20 cellular contexts compared by ENCODE assay signal in genomic region chr7:1890289-1891235, GRCh38.
DNase-seq lines count a peak whose midpoint lies in the region; ATAC-seq and TF ChIP-seq lines count a peak whose summit lies in the region.
"Had no signal": no experiment of that assay in that cellular context is flagged by ENCODE, and none has a peak within 500 bp of the region (broad histone marks: within the 10 kb centered on the region; RNA-seq: fewer than 3 reads in every experiment).

No MANE protein-coding gene starts in this region.

- H3K36me3 Mint-ChIP-seq in T-helper 1 cell treated with Interleukin-12 subunit alpha and Interleukin-12 subunit beta and Interleukin-4 antibody, amounts not matched to agents 30 μg/mL and 1 μg/mL, for 36 hours (ENCODE audit: low read depth) = peaks cover 22% of the 10 kb centered on the region
- H3K36me3 Mint-ChIP-seq in activated naive CD8-positive, alpha-beta T cell treated with anti-CD3 and anti-CD28 coated beads, Interleukin-2, amount 50 U/mL, for 24 hours (ENCODE audit: low read depth) = peaks cover 16% of the 10 kb centered on the region
- no peaks in the 10 kb centered on the region for H3K36me3 Mint-ChIP-seq in natural killer cell

- ATAC-seq in DND-41 (ENCODE audit: insufficient read depth, low read depth) (no peak), natural killer cell (no peak), HG03469 (IDR thresholded peaks at IDR 0.05; ENCODE audit: unreplicated experiment) (no peak)
- no peak for ATAC-seq in activated naive CD8-positive, alpha-beta T cell treated with anti-CD3 and anti-CD28 coated beads, Interleukin-2, amount 50 U/mL, for 24 hours
- ATAC-seq: body of pancreas, heart left ventricle had no signal

- peaks cover 6% of the 10 kb centered on the region for H3K4me1 Mint-ChIP-seq in T-helper 1 cell treated with Interleukin-12 subunit alpha and Interleukin-12 subunit beta and Interleukin-4 antibody, amounts not matched to agents 30 μg/mL and 1 μg/mL, for 36 hours (ENCODE audit: low read depth)
- peaks cover 3% of the 10 kb centered on the region for H3K4me1 Mint-ChIP-seq in activated naive CD8-positive, alpha-beta T cell treated with anti-CD3 and anti-CD28 coated beads, Interleukin-2, amount 50 U/mL, for 24 hours
- H3K4me1 Mint-ChIP-seq in natural killer cell = peaks cover 21 to 26% of the 10 kb centered on the region in 2 donors

- H3K4me3 ChIP-seq in DND-41 (ENCODE audit: low read depth in 1 of 2, low read length in 2 of 2) (no peak overlapping the region), BE2C (ENCODE audit: low read depth, low read length) (no peak overlapping the region)
- H3K4me3 ChIP-seq: body of pancreas, heart left ventricle, left ventricle myocardium inferior, upper lobe of left lung had no signal

- no peak overlapping the region for H3K4me3 Mint-ChIP-seq in T-helper 1 cell treated with Interleukin-12 subunit alpha and Interleukin-12 subunit beta and Interleukin-4 antibody, amounts not matched to agents 30 μg/mL and 1 μg/mL, for 36 hours
- no peak overlapping the region for H3K4me3 Mint-ChIP-seq in activated naive CD8-positive, alpha-beta T cell treated with anti-CD3 and anti-CD28 coated beads, Interleukin-2, amount 50 U/mL, for 24 hours
- peak overlapping the region; percentile 53 for H3K4me3 Mint-ChIP-seq in natural killer cell

- peak overlapping the region; percentile 37; the same call in 1 of the 2 replicates for H3K27ac ChIP-seq in DND-41 (ENCODE audit: low read length)
- H3K27ac ChIP-seq: body of pancreas, heart left ventricle, left ventricle myocardium inferior, upper lobe of left lung had no signal

- no peak overlapping the region for H2AFZ ChIP-seq in DND-41 (ENCODE audit: low read depth, low read length)

- H3K4me2 ChIP-seq in DND-41 (ENCODE audit: insufficient read depth, low read length) = no peak overlapping the region

- peaks cover 10% of the 10 kb centered on the region for H3K9me3 Mint-ChIP-seq in T-helper 1 cell treated with Interleukin-12 subunit alpha and Interleukin-12 subunit beta and Interleukin-4 antibody, amounts not matched to agents 30 μg/mL and 1 μg/mL, for 36 hours
- peaks cover 6% of the 10 kb centered on the region for H3K9me3 Mint-ChIP-seq in activated naive CD8-positive, alpha-beta T cell treated with anti-CD3 and anti-CD28 coated beads, Interleukin-2, amount 50 U/mL, for 24 hours
- no peaks in the 10 kb centered on the region for H3K9me3 Mint-ChIP-seq in natural killer cell

- H3K4me1 ChIP-seq in DND-41 (ENCODE audit: insufficient read depth, low read length) (peaks cover 19% of the 10 kb centered on the region), BE2C (peaks cover 10% of the 10 kb centered on the region)
- H3K4me1 ChIP-seq: body of pancreas, upper lobe of left lung had no signal

- H3K9ac ChIP-seq in DND-41 (ENCODE audit: low read depth, low read length) = no peak overlapping the region

- H3K27me3 ChIP-seq in DND-41 (ENCODE audit: insufficient read depth, low read length, poor library complexity) (no peaks in the 10 kb centered on the region), BE2C (no peaks in the 10 kb centered on the region)
- H3K27me3 ChIP-seq: body of pancreas, heart left ventricle, upper lobe of left lung had no signal

- H3K79me2 ChIP-seq in DND-41 (ENCODE audit: insufficient read depth, low read length) = peaks cover 11% of the 10 kb centered on the region

- H3K27me3 Mint-ChIP-seq in T-helper 1 cell treated with Interleukin-12 subunit alpha and Interleukin-12 subunit beta and Interleukin-4 antibody, amounts not matched to agents 30 μg/mL and 1 μg/mL, for 36 hours (ENCODE audit: low read depth) = no peaks in the 10 kb centered on the region
- H3K27me3 Mint-ChIP-seq in activated naive CD8-positive, alpha-beta T cell treated with anti-CD3 and anti-CD28 coated beads, Interleukin-2, amount 50 U/mL, for 24 hours = no peaks in the 10 kb centered on the region
- H3K27me3 Mint-ChIP-seq in natural killer cell (ENCODE audit: low read depth in 2 of 2) = no peaks in the 10 kb centered on the region

- DNase-seq in T-helper 1 cell (no peak), DND-41 (no peak), natural killer cell (no peak), BE2C (no peak), KG1 (lab: John Stamatoyannopoulos, UW) (no peak)
- no peak for DNase-seq in activated naive CD8-positive, alpha-beta T cell treated with anti-CD3 and anti-CD28 coated beads, Interleukin-2, amount 50 U/mL, for 24 hours
- DNase-seq: activated CD4-positive, alpha-beta T cell treated with anti-CD3 and anti-CD28 coated beads, Interleukin-2, amount 50 U/mL, for 48 hours; activated naive CD4-positive, alpha-beta T cell treated with anti-CD3 and anti-CD28 coated beads, Interleukin-2, amount 50 U/mL, for 16 hours; activated T-cell treated with anti-CD3 and anti-CD28 coated beads for 4 hours; body of pancreas; left ventricle myocardium inferior; NCI-H1092; NCI-H524 treated with DMSO at 0.1 percent for 48 hours; SHP77; small intestine; stimulated activated CD4-positive, alpha-beta T cell treated with anti-CD3 and anti-CD28 coated beads, Interleukin-2, amount 100 ng/mL, for 48 hours had no signal

- TF ChIP-seq CTCF in DND-41 (IDR thresholded peaks at IDR 0.05; ENCODE audit: borderline replicate concordance, extremely low read depth, low read length, poor library complexity, severe bottlenecking) (no peak), natural killer cell (IDR thresholded peaks at IDR 0.05) (no peak), BE2C (IDR thresholded peaks at IDR 0.05; ENCODE audit: low read depth, low read length) (no peak)

- peaks cover 41% of the 10 kb centered on the region for H4K20me1 ChIP-seq in DND-41 (ENCODE audit: insufficient read depth, low read length)

- intact Hi-C loops in natural killer cell (cut with micrococcal nuclease) = no loop called here

- peak overlapping the region; percentile 31 for H3K27ac Mint-ChIP-seq in T-helper 1 cell treated with Interleukin-12 subunit alpha and Interleukin-12 subunit beta and Interleukin-4 antibody, amounts not matched to agents 30 μg/mL and 1 μg/mL, for 36 hours
- peak overlapping the region; percentile 43 for H3K27ac Mint-ChIP-seq in activated naive CD8-positive, alpha-beta T cell treated with anti-CD3 and anti-CD28 coated beads, Interleukin-2, amount 50 U/mL, for 24 hours
- H3K27ac Mint-ChIP-seq in natural killer cell = peak overlapping the region; percentile 11 to 68

- H3K36me3 ChIP-seq in DND-41 (ENCODE audit: insufficient read depth, low read length) (peaks cover 80% of the 10 kb centered on the region), BE2C (peaks cover 6% of the 10 kb centered on the region)

- H3K9me3 ChIP-seq in DND-41 (ENCODE audit: insufficient read depth, low read length, severe bottlenecking) (peaks cover 18% of the 10 kb centered on the region), BE2C (no peaks in the 10 kb centered on the region)
- H3K9me3 ChIP-seq: body of pancreas, heart left ventricle, left ventricle myocardium inferior, upper lobe of left lung had no signal
